ENCODE assay signal across 11 cellular contexts in genomic region chr6:81648502-81648901, GRCh38.
"Had no signal": no experiment of that assay in that cellular context is flagged by ENCODE, and none has a peak within 500 bp of the region (broad histone marks: within the 10 kb centered on the region; RNA-seq: fewer than 3 reads in every experiment).

No MANE protein-coding gene starts in this region.

- H3K9me3 Mint-ChIP-seq: GM23338, H9, HFFc6 had no signal

- H3K9me3 ChIP-seq: HAP-1 had no signal

- H3K27ac ChIP-seq: GM23248 had no signal

- ATAC-seq: GM23338, HCT116 had no signal

- H3K4me1 Mint-ChIP-seq: GM23338, H9 had no signal

- H3K4me3 ChIP-seq: GM23248, GM23338, HAP-1 had no signal

- H3K4me1 ChIP-seq: HAP-1 had no signal

- H3K36me3 ChIP-seq: HAP-1 had no signal

- H3K4me3 Mint-ChIP-seq: GM23338, H9, HFFc6 had no signal

- H3K27ac Mint-ChIP-seq: GM23338, H9, HFFc6 had no signal

- H2AFZ ChIP-seq: GM23248, GM23338 had no signal

- H3K4me2 ChIP-seq: GM23338 had no signal

- H3K9ac ChIP-seq: GM23248 had no signal

- DNase-seq: GM23248, GOT3, H7, H9, HCEC 1CT, HFFc6 had no signal

- FAIRE-seq: H1, H54 had no signal
